Comparison of ENCODE assay signal across 14 cellular contexts in the genomic region with DNA sequence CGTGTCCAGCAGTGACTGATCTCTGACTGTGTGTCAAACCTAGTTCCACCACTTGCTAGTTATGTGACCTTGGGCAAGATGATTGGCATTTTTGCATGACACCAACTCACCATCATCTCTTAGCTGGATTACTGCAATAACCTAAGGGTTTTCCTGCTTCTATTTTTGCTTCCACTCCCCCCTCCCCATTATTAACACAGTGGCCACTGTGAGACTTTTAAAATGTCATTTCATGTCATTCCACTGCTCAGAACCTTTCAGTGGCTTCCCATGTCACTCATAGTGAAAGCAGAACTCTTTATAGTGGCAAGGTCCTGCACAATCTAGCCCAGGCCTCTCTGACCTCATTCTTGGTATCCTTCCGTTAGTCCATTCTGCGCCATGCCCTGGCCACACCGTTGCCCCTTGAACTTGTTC. TPM values are rescaled to one million over a fixed set of nuclear protein-coding genes. Genes with fewer than 3 reads are reported as not detected.
DNase-seq lines count a peak whose midpoint lies in the region; ATAC-seq and FAIRE-seq lines count a peak whose summit lies in the region.
"Had no signal": no experiment of that assay in that cellular context is flagged by ENCODE, and none has a peak within 500 bp of the region (broad histone marks: within the 10 kb centered on the region; RNA-seq: fewer than 3 reads in every experiment).

No MANE protein-coding gene starts in this region.

- DNase-seq in SKM-1 treated with dmso at 0.1 percent for 144 hours (lab: John Stamatoyannopoulos, UW; ENCODE audit: unreplicated experiment) (peak; percentile 22), SKM-1 (lab: John Stamatoyannopoulos, UW; ENCODE audit: unreplicated experiment) (no peak), sciatic nerve (ENCODE audit: low spot score) (no peak), NCI-H2029 treated with DMSO at 0.1 percent for 48 hours (lab: John Stamatoyannopoulos, UW) (no peak), frontal cortex (ENCODE audit: low spot score in 2 of 2) (no peak)
- no peak for DNase-seq in activated naive CD4-positive, alpha-beta T cell treated with anti-CD3 and anti-CD28 coated beads, Interleukin-2, amount 10 ng/mL, durations not matched to agents 7 days and 5 days
- DNase-seq: activated CD8-positive, alpha-beta memory T cell treated with anti-CD3 and anti-CD28 coated beads, Interleukin-2, amount 50 U/mL, for 4 hours; left colon; SW 1271 had no signal

- CTCF ChIA-PET in activated naive CD4-positive, alpha-beta T cell treated with anti-CD3 and anti-CD28 coated beads, Interleukin-2, amount 10 ng/mL, durations not matched to agents 7 days and 5 days (lab: Charles Lee): no interaction called here

- FAIRE-seq in frontal cortex (lab: Jason Lieb, UNC): no peak
- FAIRE-seq: A204.1 had no signal

- no peak overlapping the region for H3K27ac Mint-ChIP-seq in activated naive CD4-positive, alpha-beta T cell treated with anti-CD3 and anti-CD28 coated beads, Interleukin-2, amount 10 ng/mL, durations not matched to agents 7 days and 5 days
- H3K27ac Mint-ChIP-seq: brain had no signal

- no peaks in the 10 kb centered on the region for H3K9me3 Mint-ChIP-seq in activated naive CD4-positive, alpha-beta T cell treated with anti-CD3 and anti-CD28 coated beads, Interleukin-2, amount 10 ng/mL, durations not matched to agents 7 days and 5 days
- H3K9me3 Mint-ChIP-seq: brain had no signal

- no peaks in the 10 kb centered on the region for H3K27me3 Mint-ChIP-seq in activated naive CD4-positive, alpha-beta T cell treated with anti-CD3 and anti-CD28 coated beads, Interleukin-2, amount 10 ng/mL, durations not matched to agents 7 days and 5 days
- H3K27me3 Mint-ChIP-seq: brain had no signal

- no peak overlapping the region for H3K4me3 Mint-ChIP-seq in activated naive CD4-positive, alpha-beta T cell treated with anti-CD3 and anti-CD28 coated beads, Interleukin-2, amount 10 ng/mL, durations not matched to agents 7 days and 5 days
- H3K4me3 Mint-ChIP-seq: brain had no signal

- H3K4me1 Mint-ChIP-seq in activated naive CD4-positive, alpha-beta T cell treated with anti-CD3 and anti-CD28 coated beads, Interleukin-2, amount 10 ng/mL, durations not matched to agents 7 days and 5 days: peaks cover 24% of the 10 kb centered on the region
- H3K4me1 Mint-ChIP-seq: brain had no signal

- peaks cover 2% of the 10 kb centered on the region for H3K36me3 Mint-ChIP-seq in activated naive CD4-positive, alpha-beta T cell treated with anti-CD3 and anti-CD28 coated beads, Interleukin-2, amount 10 ng/mL, durations not matched to agents 7 days and 5 days
- H3K36me3 Mint-ChIP-seq: brain had no signal

- intact Hi-C loops in sciatic nerve (cut with DNase I): no loop called here

- ATAC-seq in GM21619 (IDR thresholded peaks at IDR 0.05; ENCODE audit: unreplicated experiment): peak; percentile 93
- ATAC-seq in HG03354 (IDR thresholded peaks at IDR 0.05; ENCODE audit: poor library complexity, severe bottlenecking, unreplicated experiment): peak; percentile 80
- peak; percentile 75 for ATAC-seq in sciatic nerve
- ATAC-seq: left colon had no signal

RNA-seq across cellular contexts. Expression of a gene that starts 4.8 kb away (rescaled TPM):
- total RNA-seq in sciatic nerve: 0.53 TPM
- total RNA-seq in frontal cortex: under 0.01 TPM
- total RNA-seq: G401 had no signal
